In genomic region chr18:11995445-11996189, GRCh38 we compare ENCODE assay signal across 8 cellular contexts. TPM values are rescaled to one million over a fixed set of nuclear protein-coding genes. Genes with fewer than 3 reads are reported as not detected.
A peak's percentile ranks its signal among the peaks of the same experiment; 100 is the strongest.
DNase-seq lines count a peak whose midpoint lies in the region; ATAC-seq, FAIRE-seq and TF ChIP-seq lines count a peak whose summit lies in the region.

No MANE protein-coding gene starts in this region.

- no peaks in the 10 kb centered on the region for H4K20me1 ChIP-seq in astrocyte (ENCODE audit: insufficient read depth, low read length)

- peak overlapping the region; percentile 21 for H3K4me2 ChIP-seq in astrocyte (ENCODE audit: low read length)

- H3K4me1 Mint-ChIP-seq in astrocyte (ENCODE audit: low read depth, unreplicated experiment) = peaks cover 23% of the 10 kb centered on the region

- H3K27ac Mint-ChIP-seq in astrocyte (ENCODE audit: unreplicated experiment) = peak overlapping the region; percentile 36

- peaks cover 10% of the 10 kb centered on the region for H3K4me1 ChIP-seq in astrocyte (ENCODE audit: insufficient read depth, low read length)

- TF ChIP-seq CTCF in LNCaP clone FGC (IDR thresholded peaks at IDR 0.05; ENCODE audit: control insufficient read depth, extremely low read depth, insufficient read depth) (peak; percentile 95), astrocyte (IDR thresholded peaks at IDR 0.05; ENCODE audit: insufficient read depth, low read depth, low read length) (peak; percentile 76)

- no peak overlapping the region for H3K9ac ChIP-seq in astrocyte (ENCODE audit: low read length)

- peaks cover 3% of the 10 kb centered on the region for H3K9me3 Mint-ChIP-seq in astrocyte (ENCODE audit: unreplicated experiment)

- peak overlapping the region; percentile 62 for H2AFZ ChIP-seq in astrocyte (ENCODE audit: low read depth, low read length)

- no peaks in the 10 kb centered on the region for H3K79me2 ChIP-seq in astrocyte (ENCODE audit: insufficient read depth, low read length)

- no peaks in the 10 kb centered on the region for H3K36me3 ChIP-seq in astrocyte (ENCODE audit: insufficient read depth, low read length)

- no peaks in the 10 kb centered on the region for H3K9me3 ChIP-seq in astrocyte (ENCODE audit: insufficient read depth, low read depth, low read length)

- intact Hi-C loops in sciatic nerve (cut with DNase I) = loop anchor here (5.0 kb wide), 1 partner anchor 58 kb away; no protein-coding TSS in a partner anchor

- peak overlapping the region; percentile 61 for H3K4me3 Mint-ChIP-seq in astrocyte (ENCODE audit: unreplicated experiment)

- H3K4me3 ChIP-seq in LNCaP clone FGC (ENCODE audit: low read depth, low read length) (no peak overlapping the region), astrocyte (ENCODE audit: insufficient read depth, low read depth, low read length) (no peak overlapping the region)

- DNase-seq in EH (ENCODE audit: low read depth) (peak; percentile 79), LNCaP clone FGC (ENCODE audit: low read depth) (no peak), T follicular helper cell (ENCODE audit: low read depth) (peak; percentile 33), astrocyte (ENCODE audit: low read depth) (peak; percentile 52), hepatic stellate cell (ENCODE audit: low spot score) (peak; percentile 79), sciatic nerve (ENCODE audit: low spot score) (peak; percentile 86), NCI-H1105 treated with DMSO at 0.1 percent for 48 hours (lab: John Stamatoyannopoulos, UW) (no peak)

- no peaks in the 10 kb centered on the region for H3K27me3 ChIP-seq in astrocyte (ENCODE audit: insufficient read depth, low read length)

- no peak overlapping the region for H3K27ac ChIP-seq in astrocyte (ENCODE audit: low read depth, low read length)

- H3K36me3 Mint-ChIP-seq in astrocyte (ENCODE audit: low read depth, unreplicated experiment) = no peaks in the 10 kb centered on the region

- peak; percentile 86 for ATAC-seq in GM21723 (IDR thresholded peaks at IDR 0.05; ENCODE audit: unreplicated experiment)
- ATAC-seq in sciatic nerve = peak; percentile 89

- no peak for FAIRE-seq in astrocyte (lab: Jason Lieb, UNC)

- peaks cover 8% of the 10 kb centered on the region for H3K27me3 Mint-ChIP-seq in astrocyte (ENCODE audit: low read depth, unreplicated experiment)

RNA-seq across cellular contexts. Expression of gene IMPA2, which starts 14.3 kb away (rescaled TPM):
- 4.1 and 4.8 TPM in 2 replicates for total RNA-seq in astrocyte
- total RNA-seq in sciatic nerve = 15.8 TPM

Comparison
In these comparisons a context has a peak if more than half of its experiments do, and no peak if none do; other contexts are left out.
1. DNase-seq: peak in EH (single experiment), T follicular helper cell (single experiment), astrocyte (single experiment), hepatic stellate cell (single experiment) and sciatic nerve (single experiment); none in LNCaP clone FGC (single experiment) and NCI-H1105 treated with DMSO at 0.1 percent for 48 hours (single experiment).